Comparison of ENCODE assay signal across 9 cellular contexts in the genomic region with DNA sequence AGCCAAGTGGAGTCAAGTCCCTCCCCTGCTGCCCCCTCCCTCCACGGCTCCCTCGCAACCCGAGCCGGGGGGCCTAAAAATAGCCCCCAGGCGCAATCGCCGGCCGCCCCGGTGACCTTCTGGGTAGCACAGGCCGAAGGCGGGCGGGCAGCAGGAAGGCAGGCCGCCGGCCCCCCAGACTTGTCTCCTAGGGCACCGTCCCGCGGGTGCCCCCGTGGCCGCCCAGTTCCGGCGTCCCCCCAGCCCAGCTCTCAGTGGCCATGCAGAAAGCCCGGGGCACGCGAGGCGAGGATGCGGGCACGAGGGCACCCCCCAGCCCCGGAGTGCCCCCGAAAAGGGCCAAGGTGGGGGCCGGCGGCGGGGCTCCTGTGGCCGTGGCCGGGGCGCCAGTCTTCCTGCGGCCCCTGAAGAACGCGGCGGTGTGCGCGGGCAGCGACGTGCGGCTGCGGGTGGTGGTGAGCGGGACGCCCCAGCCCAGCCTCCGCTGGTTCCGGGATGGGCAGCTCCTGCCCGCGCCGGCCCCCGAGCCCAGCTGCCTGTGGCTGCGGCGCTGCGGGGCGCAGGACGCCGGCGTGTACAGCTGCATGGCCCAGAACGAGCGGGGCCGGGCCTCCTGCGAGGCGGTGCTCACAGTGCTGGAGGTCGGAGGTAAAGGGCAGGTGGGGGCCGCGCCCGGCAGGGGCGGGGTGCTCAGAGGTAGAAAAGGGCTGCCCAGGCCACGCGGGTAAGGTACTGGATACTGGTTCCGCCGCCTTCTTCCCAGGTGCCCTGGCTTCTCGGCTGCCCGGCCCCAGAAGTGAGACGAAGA. TPM values are rescaled to one million over a fixed set of nuclear protein-coding genes. Genes with fewer than 3 reads are reported as not detected.
A peak's percentile ranks its signal among the peaks of the same experiment; 100 is the strongest.
DNase-seq lines count a peak whose midpoint lies in the region; ATAC-seq and TF ChIP-seq lines count a peak whose summit lies in the region.
"Had no signal": no experiment of that assay in that cellular context is flagged by ENCODE, and none has a peak within 500 bp of the region (broad histone marks: within the 10 kb centered on the region; RNA-seq: fewer than 3 reads in every experiment).

Gene SPEG, plus strand, starts transcription at position 126 of the 808 bp plus-strand sequence. Its CDS starts 135 bp downstream, at position 261.

- 9 to 14% methylated on average over 64 to 77 of the region's 77 CpGs for WGBS in esophagus, 2 donors
- WGBS in thymus = 13% methylated on average over 77 of the region's 77 CpGs

- H3K4me3 ChIP-seq in esophagus (ENCODE audit: low read depth in 1 of 2, low read length in 2 of 2) (peak within 1 kb of the TSS in 1 of 2 donors; percentile 5), mucosa of descending colon (no peak within 1 kb of the TSS), thymus (ENCODE audit: low read length) (no peak within 1 kb of the TSS)

- H3K27ac ChIP-seq in esophagus (ENCODE audit: low read depth in 2 of 2, low read length in 1 of 2) = peak within 1 kb of the TSS; percentile 78
- H3K27ac ChIP-seq in thymus (ENCODE audit: low read depth) = no peak within 1 kb of the TSS

- H3K9me3 ChIP-seq in esophagus (ENCODE audit: control insufficient read depth in 2 of 2, insufficient read depth in 1 of 2, low read depth in 1 of 2, low read length in 1 of 2) (no peaks in the 10 kb centered on the region), mucosa of descending colon (no peaks in the 10 kb centered on the region), thymus (ENCODE audit: control insufficient read depth) (no peaks in the 10 kb centered on the region)

- H3K4me1 ChIP-seq in esophagus (ENCODE audit: control insufficient read depth in 2 of 2, insufficient read depth in 2 of 2, low read length in 1 of 2) = no peaks in the 10 kb centered on the region
- no peaks in the 10 kb centered on the region for H3K4me1 ChIP-seq in mucosa of descending colon (ENCODE audit: low read depth)
- H3K4me1 ChIP-seq in thymus (ENCODE audit: control insufficient read depth, insufficient read depth, low read length) = no peaks in the 10 kb centered on the region

- H3K36me3 ChIP-seq in esophagus (ENCODE audit: control insufficient read depth in 2 of 2, insufficient read depth in 2 of 2, low read length in 1 of 2) (no peaks in the 10 kb centered on the region), mucosa of descending colon (ENCODE audit: low read depth) (no peaks in the 10 kb centered on the region), thymus (ENCODE audit: control insufficient read depth, insufficient read depth) (no peaks in the 10 kb centered on the region)

- DNase-seq in NCI-H146 (lab: John Stamatoyannopoulos, UW) = peak; percentile 40
- no peak for DNase-seq in NCI-H146 treated with DMSO at 0.1 percent for 48 hours (lab: John Stamatoyannopoulos, UW; ENCODE audit: unreplicated experiment)
- DNase-seq in mucosa of descending colon = peak in 1 of 3 donors; percentile 49
- no peak for DNase-seq in SKM-1 treated with dmso at 0.1 percent for 144 hours (lab: John Stamatoyannopoulos, UW; ENCODE audit: unreplicated experiment)
- DNase-seq in HT-29 (ENCODE audit: low spot score) = no peak
- DNase-seq: kidney glomerular epithelial cell had no signal

- intact Hi-C loops in mucosa of descending colon (cut with DNase I, micrococcal nuclease) = no loop called here

- ATAC-seq in mucosa of descending colon (no peak), GM21528 (IDR thresholded peaks at IDR 0.05; ENCODE audit: low FRiP score, unreplicated experiment) (no peak)

- H3K27me3 ChIP-seq in esophagus (ENCODE audit: control insufficient read depth in 1 of 2, insufficient read depth in 2 of 2, low read length in 2 of 2) (peaks cover 0 to 4% of the 10 kb centered on the region in 2 donors), thymus (ENCODE audit: control insufficient read depth, insufficient read depth) (peaks cover 31% of the 10 kb centered on the region)

- TF ChIP-seq CTCF in mucosa of descending colon (IDR thresholded peaks at IDR 0.05) = no peak

RNA-seq across cellular contexts. Expression of gene SPEG, which starts in this region (rescaled TPM):
- polyA plus RNA-seq in esophagus = 10 to 100 TPM; 22.3 to 37.7 TPM
- total RNA-seq in mucosa of descending colon = 100 to 1,000 TPM in 1 of 3 donors, 10 to 100 TPM in 1, 1 to 10 TPM in 1; 7.9 to 242 (median 22.2) TPM
- polyA plus RNA-seq in thymus = 19.8 TPM
- 6.7 and 8.3 TPM in 2 replicates for total RNA-seq in HT-29 (2014; rRNA removed; shearing (Covaris generic))
